ENCODE assay signal across 8 cellular contexts in the genomic region with DNA sequence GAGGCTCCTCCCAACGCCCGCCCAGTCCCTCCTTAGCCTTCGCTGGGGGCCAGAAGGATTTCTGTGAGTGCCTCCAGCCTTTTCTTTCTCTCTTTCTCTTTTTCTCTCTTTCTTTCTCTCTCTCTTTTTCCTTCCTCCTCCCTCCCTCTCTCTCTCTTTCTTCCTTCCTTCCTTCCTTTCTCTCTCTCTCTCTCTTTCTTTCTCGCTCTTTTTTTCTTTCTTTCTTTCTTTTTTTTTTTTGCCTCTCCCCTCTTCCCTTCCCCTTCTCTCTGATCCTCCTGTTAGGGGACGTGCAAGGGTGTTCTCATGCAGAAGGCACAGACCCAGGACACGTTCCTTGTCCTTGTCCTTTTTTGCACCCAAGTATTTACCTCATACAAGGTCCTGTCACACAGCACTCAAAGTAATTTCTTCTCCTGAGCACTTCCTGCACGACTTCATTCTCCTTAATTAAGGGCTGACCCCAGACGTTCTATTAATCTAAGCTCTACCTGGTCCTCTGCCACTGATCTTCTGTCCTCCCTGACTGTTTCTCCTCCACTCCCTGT. TPM values are rescaled to one million over a fixed set of nuclear protein-coding genes. Genes with fewer than 3 reads are reported as not detected.
DNase-seq lines count a peak whose midpoint lies in the region; ATAC-seq and FAIRE-seq lines count a peak whose summit lies in the region.

No MANE protein-coding gene starts in this region.

- H3K27ac ChIP-seq in BLaER1 treated with 17β-estradiol and CSF1 and Interleukin-3, amounts not matched to agents 10 nM and 100 nM: peak overlapping the region in 10 of 11 experiments; percentile 45 to 71 (median 59); a peak in 17 of 22 replicates
- H3K27ac ChIP-seq in small intestine (ENCODE audit: low read depth in 1 of 2, low read length in 1 of 2): peak overlapping the region in 1 of 2 donors; percentile 74

- peaks cover 0 to 4% (median 0%) of the 10 kb centered on the region in 11 experiments; a peak in 2 of 22 replicates for H3K9me3 ChIP-seq in BLaER1 treated with 17β-estradiol and CSF1 and Interleukin-3, amounts not matched to agents 10 nM and 100 nM (replicated peaks in 1 of 11)
- H3K9me3 ChIP-seq in small intestine (ENCODE audit: control insufficient read depth, low read depth): no peaks in the 10 kb centered on the region

- H3K4me3 Mint-ChIP-seq in IgD-negative memory B cell (peak overlapping the region; percentile 78 to 93 (median 89)), naive B cell (peak overlapping the region; percentile 82 to 98 (median 92))
- H3K4me3 Mint-ChIP-seq in central memory CD8-positive, alpha-beta T cell: peak overlapping the region; percentile 94

- WGBS in small intestine, 3 donors: 0 to 3% (median 3%) methylated on average over 8 of the region's 8 CpGs

- peaks cover 17 to 49% (median 21%) of the 10 kb centered on the region in 10 experiments for H3K4me1 ChIP-seq in BLaER1 treated with 17β-estradiol and CSF1 and Interleukin-3, amounts not matched to agents 10 nM and 100 nM
- H3K4me1 ChIP-seq in small intestine (ENCODE audit: control insufficient read depth in 2 of 2, insufficient read depth in 1 of 2, low read depth in 1 of 2, low read length in 1 of 2): no peaks in the 10 kb centered on the region

- H3K4me1 Mint-ChIP-seq in IgD-negative memory B cell (peaks cover 11 to 18% (median 16%) of the 10 kb centered on the region in 3 donors), naive B cell (peaks cover 17 to 20% (median 18%) of the 10 kb centered on the region in 3 donors)
- H3K4me1 Mint-ChIP-seq in central memory CD8-positive, alpha-beta T cell: peaks cover 29% of the 10 kb centered on the region

- peak overlapping the region; percentile 67 to 80 (median 76) for H3K9ac ChIP-seq in BLaER1 treated with 17β-estradiol and CSF1 and Interleukin-3, amounts not matched to agents 10 nM and 100 nM

- no peaks in the 10 kb centered on the region for H3K36me3 ChIP-seq in BLaER1 treated with 17β-estradiol and CSF1 and Interleukin-3, amounts not matched to agents 10 nM and 100 nM
- no peaks in the 10 kb centered on the region for H3K36me3 ChIP-seq in small intestine (ENCODE audit: control insufficient read depth in 2 of 2, insufficient read depth in 2 of 2, low read length in 2 of 2)

- FAIRE-seq in small intestine (lab: Jason Lieb, UNC): no peak

- no peak for DNase-seq in central memory CD8-positive, alpha-beta T cell (ENCODE audit: low spot score in 2 of 2)
- DNase-seq in naive B cell (no peak), small intestine (no peak)

- H3K27me3 ChIP-seq in BLaER1 treated with 17β-estradiol and CSF1 and Interleukin-3, amounts not matched to agents 10 nM and 100 nM: no peaks in the 10 kb centered on the region
- peaks cover 0 to 5% of the 10 kb centered on the region in 2 donors for H3K27me3 ChIP-seq in small intestine (ENCODE audit: control insufficient read depth in 2 of 2, insufficient read depth in 2 of 2, low read length in 2 of 2)

- H3K27me3 Mint-ChIP-seq in IgD-negative memory B cell (no peaks in the 10 kb centered on the region), naive B cell (no peaks in the 10 kb centered on the region)
- no peaks in the 10 kb centered on the region for H3K27me3 Mint-ChIP-seq in central memory CD8-positive, alpha-beta T cell

- no peak for ATAC-seq in central memory CD8-positive, alpha-beta T cell (replicated peaks; ENCODE audit: extremely low read depth, poor library complexity, severe bottlenecking)
- ATAC-seq in naive B cell (ENCODE audit: low read depth in 2 of 2) (no peak), HG02588 (IDR thresholded peaks at IDR 0.05; ENCODE audit: unreplicated experiment) (no peak), HG03025 (IDR thresholded peaks at IDR 0.05; ENCODE audit: low FRiP score, unreplicated experiment) (no peak), esophagus mucosa (no peak)

- no peaks in the 10 kb centered on the region for H4K20me1 ChIP-seq in BLaER1 treated with 17β-estradiol and CSF1 and Interleukin-3, amounts not matched to agents 10 nM and 100 nM

- peak overlapping the region; percentile 62 to 94 (median 84) for H3K4me3 ChIP-seq in BLaER1 treated with 17β-estradiol and CSF1 and Interleukin-3, amounts not matched to agents 10 nM and 100 nM
- H3K4me3 ChIP-seq in small intestine (ENCODE audit: low read depth in 1 of 2, low read length in 2 of 2): peak overlapping the region in 1 of 2 donors; percentile 83

- peak overlapping the region; percentile 80 to 98 (median 96) for H3K4me2 ChIP-seq in BLaER1 treated with 17β-estradiol and CSF1 and Interleukin-3, amounts not matched to agents 10 nM and 100 nM

- H3K9me3 Mint-ChIP-seq in IgD-negative memory B cell: no peaks in the 10 kb centered on the region
- H3K9me3 Mint-ChIP-seq in central memory CD8-positive, alpha-beta T cell: no peaks in the 10 kb centered on the region
- no peaks in the 10 kb centered on the region for H3K9me3 Mint-ChIP-seq in naive B cell

- H3K36me3 Mint-ChIP-seq in IgD-negative memory B cell: no peaks in the 10 kb centered on the region
- H3K36me3 Mint-ChIP-seq in central memory CD8-positive, alpha-beta T cell (ENCODE audit: insufficient read depth): no peaks in the 10 kb centered on the region
- H3K36me3 Mint-ChIP-seq in naive B cell: no peaks in the 10 kb centered on the region

- peak overlapping the region in 1 of 3 donors; percentile 97 for H3K27ac Mint-ChIP-seq in IgD-negative memory B cell
- H3K27ac Mint-ChIP-seq in central memory CD8-positive, alpha-beta T cell (ENCODE audit: low read depth): peak overlapping the region; percentile 97
- H3K27ac Mint-ChIP-seq in naive B cell: peak overlapping the region in 4 of 6 donors; percentile 67 to 97 (median 85)

RNA-seq across cellular contexts. Expression of a gene that starts 0.3 kb away (rescaled TPM):
- polyA plus RNA-seq in IgD-negative memory B cell (6.5 TPM), naive B cell (ENCODE audit: low read depth in 6 of 6) (1 to 10 TPM in 4 of 6 donors, under 1 TPM in 1, not detected in 1; 0.66 to 5.4 (median 2.4) TPM), small intestine (10 to 100 TPM in 1 of 3 donors, 1 to 10 TPM in 2; 1.3 to 18.1 (median 4.6) TPM)
- total RNA-seq in esophagus mucosa: 11.5 TPM

RNA-seq across cellular contexts. Expression of a gene that starts 31.7 kb away (rescaled TPM):
- polyA plus RNA-seq in IgD-negative memory B cell (not detected), naive B cell (ENCODE audit: low read depth in 6 of 6) (1 to 10 TPM in 2 of 6 donors, under 1 TPM in 4; 0.47 to 1.6 (median 0.94) TPM), small intestine (10 to 100 TPM in 2 of 3 donors, 1 to 10 TPM in 1; 7.6 to 11.9 (median 10.4) TPM)
- 2.6 TPM for total RNA-seq in esophagus mucosa
